Comparison of ENCODE assay signal across 1 cellular context in the genomic region with DNA sequence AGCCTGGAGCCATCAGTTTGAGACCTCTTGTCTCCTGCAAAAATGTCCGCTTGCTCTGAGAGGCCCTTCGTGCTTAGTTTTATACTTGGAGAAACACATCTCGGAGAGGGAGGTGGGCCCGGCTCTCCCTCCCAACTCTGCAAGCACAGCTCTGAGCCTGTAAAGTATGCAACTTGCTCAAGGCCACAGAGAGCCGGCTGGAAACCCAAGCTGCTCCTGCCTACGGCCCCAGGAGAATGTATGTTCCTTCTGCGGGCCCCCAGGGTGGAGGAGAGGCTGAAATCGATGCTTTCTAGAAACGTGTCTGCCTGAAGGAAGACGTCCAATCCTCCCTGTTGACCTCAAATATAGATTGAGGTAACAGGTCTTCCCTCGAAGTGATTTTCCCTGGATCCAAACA.
TF ChIP-seq lines count a peak whose summit lies in the region.

No MANE protein-coding gene starts in this region.

TF ChIP-seq in WTC11, 78 proteins besides CTCF, POLR2A, EP300 and RAD21 (continued from another document):
- TF ChIP-seq PRDM15 (CRISPR knock-in tag; IDR thresholded peaks at IDR 0.05) (no peak), ETV6 (CRISPR knock-in tag; IDR thresholded peaks at IDR 0.05) (no peak), ZNF512 (CRISPR knock-in tag; IDR thresholded peaks at IDR 0.05; ENCODE audit: borderline replicate concordance) (no peak), ZBTB21 (CRISPR knock-in tag; IDR thresholded peaks at IDR 0.05; ENCODE audit: borderline replicate concordance) (no peak), ZNF671 (CRISPR knock-in tag; IDR thresholded peaks at IDR 0.05) (no peak), GABPB1 (CRISPR knock-in tag; IDR thresholded peaks at IDR 0.05) (no peak), SP1 (CRISPR knock-in tag; conservative IDR thresholded peaks at IDR 0.05) (no peak), ZNF425 (CRISPR knock-in tag; conservative IDR thresholded peaks at IDR 0.05) (no peak), CBFB (CRISPR knock-in tag; IDR thresholded peaks at IDR 0.05; ENCODE audit: low read depth) (no peak)
